Comparison of ENCODE assay signal across 1 cellular context in genomic region chr17:57524790-57525543, GRCh38.
TF ChIP-seq lines count a peak whose summit lies in the region.

No MANE protein-coding gene starts in this region.

TF ChIP-seq in IMR-90, 13 proteins besides CTCF, POLR2A, EP300 and RAD21:
- TF ChIP-seq, protein P1, sequence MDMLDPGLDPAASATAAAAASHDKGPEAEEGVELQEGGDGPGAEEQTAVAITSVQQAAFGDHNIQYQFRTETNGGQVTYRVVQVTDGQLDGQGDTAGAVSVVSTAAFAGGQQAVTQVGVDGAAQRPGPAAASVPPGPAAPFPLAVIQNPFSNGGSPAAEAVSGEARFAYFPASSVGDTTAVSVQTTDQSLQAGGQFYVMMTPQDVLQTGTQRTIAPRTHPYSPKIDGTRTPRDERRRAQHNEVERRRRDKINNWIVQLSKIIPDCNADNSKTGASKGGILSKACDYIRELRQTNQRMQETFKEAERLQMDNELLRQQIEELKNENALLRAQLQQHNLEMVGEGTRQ (IDR thresholded peaks at IDR 0.05; ENCODE audit: low read depth, low read length) = no peak
- TF ChIP-seq RCOR1 (IDR thresholded peaks at IDR 0.05; ENCODE audit: insufficient replicate concordance, low read length) (no peak), FOS (IDR thresholded peaks at IDR 0.05; ENCODE audit: low read depth, low read length) (no peak), MXI1 (IDR thresholded peaks at IDR 0.05; ENCODE audit: borderline replicate concordance, low read depth, low read length) (no peak), RFX5 (IDR thresholded peaks at IDR 0.05; ENCODE audit: low read depth, low read length) (no peak)
TF ChIP-seq in IMR-90: peak in this region for 0.
